In genomic region chr18:74495581-74496507, GRCh38 we compare ENCODE assay signal across 1 cellular context.
TF ChIP-seq lines count a peak whose summit lies in the region.

Gene CNDP2, plus strand, starts transcription at chr18:74496363. Its CDS starts 3,611 bp downstream, at chr18:74499974.

TF ChIP-seq in GM12878, 131 proteins besides CTCF, POLR2A, EP300 and RAD21 (continued from another document):
- TF ChIP-seq REST (IDR thresholded peaks at IDR 0.05; ENCODE audit: low read depth, low read length), result no peak
- TF ChIP-seq, protein P1, sequence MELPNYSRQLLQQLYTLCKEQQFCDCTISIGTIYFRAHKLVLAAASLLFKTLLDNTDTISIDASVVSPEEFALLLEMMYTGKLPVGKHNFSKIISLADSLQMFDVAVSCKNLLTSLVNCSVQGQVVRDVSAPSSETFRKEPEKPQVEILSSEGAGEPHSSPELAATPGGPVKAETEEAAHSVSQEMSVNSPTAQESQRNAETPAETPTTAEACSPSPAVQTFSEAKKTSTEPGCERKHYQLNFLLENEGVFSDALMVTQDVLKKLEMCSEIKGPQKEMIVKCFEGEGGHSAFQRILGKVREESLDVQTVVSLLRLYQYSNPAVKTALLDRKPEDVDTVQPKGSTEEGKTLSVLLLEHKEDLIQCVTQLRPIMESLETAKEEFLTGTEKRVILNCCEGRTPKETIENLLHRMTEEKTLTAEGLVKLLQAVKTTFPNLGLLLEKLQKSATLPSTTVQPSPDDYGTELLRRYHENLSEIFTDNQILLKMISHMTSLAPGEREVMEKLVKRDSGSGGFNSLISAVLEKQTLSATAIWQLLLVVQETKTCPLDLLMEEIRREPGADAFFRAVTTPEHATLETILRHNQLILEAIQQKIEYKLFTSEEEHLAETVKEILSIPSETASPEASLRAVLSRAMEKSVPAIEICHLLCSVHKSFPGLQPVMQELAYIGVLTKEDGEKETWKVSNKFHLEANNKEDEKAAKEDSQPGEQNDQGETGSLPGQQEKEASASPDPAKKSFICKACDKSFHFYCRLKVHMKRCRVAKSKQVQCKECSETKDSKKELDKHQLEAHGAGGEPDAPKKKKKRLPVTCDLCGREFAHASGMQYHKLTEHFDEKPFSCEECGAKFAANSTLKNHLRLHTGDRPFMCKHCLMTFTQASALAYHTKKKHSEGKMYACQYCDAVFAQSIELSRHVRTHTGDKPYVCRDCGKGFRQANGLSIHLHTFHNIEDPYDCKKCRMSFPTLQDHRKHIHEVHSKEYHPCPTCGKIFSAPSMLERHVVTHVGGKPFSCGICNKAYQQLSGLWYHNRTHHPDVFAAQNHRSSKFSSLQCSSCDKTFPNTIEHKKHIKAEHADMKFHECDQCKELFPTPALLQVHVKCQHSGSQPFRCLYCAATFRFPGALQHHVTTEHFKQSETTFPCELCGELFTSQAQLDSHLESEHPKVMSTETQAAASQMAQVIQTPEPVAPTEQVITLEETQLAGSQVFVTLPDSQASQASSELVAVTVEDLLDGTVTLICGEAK (IDR thresholded peaks at IDR 0.05; ENCODE audit: borderline replicate concordance), result peak; percentile 85
- TF ChIP-seq NR2C1 (IDR thresholded peaks at IDR 0.05), result peak; percentile 79
- TF ChIP-seq ZSCAN29 (IDR thresholded peaks at IDR 0.05), result no peak
- no peak for TF ChIP-seq ZNF622 (IDR thresholded peaks at IDR 0.05)
- peak; percentile 29; the same call in 1 of the 2 replicates for TF ChIP-seq MTA2 (IDR thresholded peaks at IDR 0.05; ENCODE audit: low read depth)
- no peak for TF ChIP-seq YBX1 (IDR thresholded peaks at IDR 0.05)
- peak; percentile 61; the same call in 1 of the 2 replicates for TF ChIP-seq TCF12 (IDR thresholded peaks at IDR 0.05; ENCODE audit: low read depth, low read length)
- no peak; the same call in 1 of the 2 replicates for TF ChIP-seq SMARCA5 (IDR thresholded peaks at IDR 0.05)
- no peak for TF ChIP-seq ASH2L (IDR thresholded peaks at IDR 0.05; ENCODE audit: borderline replicate concordance, low read depth)
- no peak for TF ChIP-seq HDAC6 (IDR thresholded peaks at IDR 0.05; ENCODE audit: unreplicated experiment)
- TF ChIP-seq IKZF2 (IDR thresholded peaks at IDR 0.05), result peak; percentile 68 to 73
- TF ChIP-seq MEF2A (IDR thresholded peaks at IDR 0.05; ENCODE audit: insufficient read depth, low read depth, low read length), result no peak
- peak; percentile 30 for TF ChIP-seq MEF2B (IDR thresholded peaks at IDR 0.05; ENCODE audit: partially characterized antibody, poor library complexity, severe bottlenecking)
- TF ChIP-seq, protein P2, sequence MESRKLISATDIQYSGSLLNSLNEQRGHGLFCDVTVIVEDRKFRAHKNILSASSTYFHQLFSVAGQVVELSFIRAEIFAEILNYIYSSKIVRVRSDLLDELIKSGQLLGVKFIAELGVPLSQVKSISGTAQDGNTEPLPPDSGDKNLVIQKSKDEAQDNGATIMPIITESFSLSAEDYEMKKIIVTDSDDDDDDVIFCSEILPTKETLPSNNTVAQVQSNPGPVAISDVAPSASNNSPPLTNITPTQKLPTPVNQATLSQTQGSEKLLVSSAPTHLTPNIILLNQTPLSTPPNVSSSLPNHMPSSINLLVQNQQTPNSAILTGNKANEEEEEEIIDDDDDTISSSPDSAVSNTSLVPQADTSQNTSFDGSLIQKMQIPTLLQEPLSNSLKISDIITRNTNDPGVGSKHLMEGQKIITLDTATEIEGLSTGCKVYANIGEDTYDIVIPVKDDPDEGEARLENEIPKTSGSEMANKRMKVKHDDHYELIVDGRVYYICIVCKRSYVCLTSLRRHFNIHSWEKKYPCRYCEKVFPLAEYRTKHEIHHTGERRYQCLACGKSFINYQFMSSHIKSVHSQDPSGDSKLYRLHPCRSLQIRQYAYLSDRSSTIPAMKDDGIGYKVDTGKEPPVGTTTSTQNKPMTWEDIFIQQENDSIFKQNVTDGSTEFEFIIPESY (IDR thresholded peaks at IDR 0.05), result no peak
- peak; percentile 60 for TF ChIP-seq SIN3A (IDR thresholded peaks at IDR 0.05; ENCODE audit: low read depth, low read length)
- no peak for TF ChIP-seq ZNF24 (IDR thresholded peaks at IDR 0.05)
- TF ChIP-seq, protein P3, sequence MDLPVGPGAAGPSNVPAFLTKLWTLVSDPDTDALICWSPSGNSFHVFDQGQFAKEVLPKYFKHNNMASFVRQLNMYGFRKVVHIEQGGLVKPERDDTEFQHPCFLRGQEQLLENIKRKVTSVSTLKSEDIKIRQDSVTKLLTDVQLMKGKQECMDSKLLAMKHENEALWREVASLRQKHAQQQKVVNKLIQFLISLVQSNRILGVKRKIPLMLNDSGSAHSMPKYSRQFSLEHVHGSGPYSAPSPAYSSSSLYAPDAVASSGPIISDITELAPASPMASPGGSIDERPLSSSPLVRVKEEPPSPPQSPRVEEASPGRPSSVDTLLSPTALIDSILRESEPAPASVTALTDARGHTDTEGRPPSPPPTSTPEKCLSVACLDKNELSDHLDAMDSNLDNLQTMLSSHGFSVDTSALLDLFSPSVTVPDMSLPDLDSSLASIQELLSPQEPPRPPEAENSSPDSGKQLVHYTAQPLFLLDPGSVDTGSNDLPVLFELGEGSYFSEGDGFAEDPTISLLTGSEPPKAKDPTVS (IDR thresholded peaks at IDR 0.05; ENCODE audit: low read depth, low read length), result no peak
- TF ChIP-seq STAT1 (conservative IDR thresholded peaks at IDR 0.05), result no peak
- 0 out of 4 replicates have a peak, but pooled peaks of 1 of the 2 experiments have one; percentile 16 for TF ChIP-seq ETV6 (conservative IDR thresholded peaks at IDR 0.05 in 1 of 2, IDR thresholded peaks at IDR 0.05 in 1 of 2; ENCODE audit: borderline replicate concordance in 1 of 2, low read depth in 1 of 2)
- peak; percentile 84; the same call in 1 of the 2 replicates for TF ChIP-seq ATF2 (IDR thresholded peaks at IDR 0.05; ENCODE audit: low read length)
- TF ChIP-seq, protein P4, sequence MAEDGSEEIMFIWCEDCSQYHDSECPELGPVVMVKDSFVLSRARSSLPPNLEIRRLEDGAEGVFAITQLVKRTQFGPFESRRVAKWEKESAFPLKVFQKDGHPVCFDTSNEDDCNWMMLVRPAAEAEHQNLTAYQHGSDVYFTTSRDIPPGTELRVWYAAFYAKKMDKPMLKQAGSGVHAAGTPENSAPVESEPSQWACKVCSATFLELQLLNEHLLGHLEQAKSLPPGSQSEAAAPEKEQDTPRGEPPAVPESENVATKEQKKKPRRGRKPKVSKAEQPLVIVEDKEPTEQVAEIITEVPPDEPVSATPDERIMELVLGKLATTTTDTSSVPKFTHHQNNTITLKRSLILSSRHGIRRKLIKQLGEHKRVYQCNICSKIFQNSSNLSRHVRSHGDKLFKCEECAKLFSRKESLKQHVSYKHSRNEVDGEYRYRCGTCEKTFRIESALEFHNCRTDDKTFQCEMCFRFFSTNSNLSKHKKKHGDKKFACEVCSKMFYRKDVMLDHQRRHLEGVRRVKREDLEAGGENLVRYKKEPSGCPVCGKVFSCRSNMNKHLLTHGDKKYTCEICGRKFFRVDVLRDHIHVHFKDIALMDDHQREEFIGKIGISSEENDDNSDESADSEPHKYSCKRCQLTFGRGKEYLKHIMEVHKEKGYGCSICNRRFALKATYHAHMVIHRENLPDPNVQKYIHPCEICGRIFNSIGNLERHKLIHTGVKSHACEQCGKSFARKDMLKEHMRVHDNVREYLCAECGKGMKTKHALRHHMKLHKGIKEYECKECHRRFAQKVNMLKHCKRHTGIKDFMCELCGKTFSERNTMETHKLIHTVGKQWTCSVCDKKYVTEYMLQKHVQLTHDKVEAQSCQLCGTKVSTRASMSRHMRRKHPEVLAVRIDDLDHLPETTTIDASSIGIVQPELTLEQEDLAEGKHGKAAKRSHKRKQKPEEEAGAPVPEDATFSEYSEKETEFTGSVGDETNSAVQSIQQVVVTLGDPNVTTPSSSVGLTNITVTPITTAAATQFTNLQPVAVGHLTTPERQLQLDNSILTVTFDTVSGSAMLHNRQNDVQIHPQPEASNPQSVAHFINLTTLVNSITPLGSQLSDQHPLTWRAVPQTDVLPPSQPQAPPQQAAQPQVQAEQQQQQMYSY (CRISPR knock-in tag; IDR thresholded peaks at IDR 0.05), result 0 out of 2 replicates have a peak, but pooled peaks have one; percentile 36
- TF ChIP-seq E2F4 (IDR thresholded peaks at IDR 0.05; ENCODE audit: low read depth, low read length), result no peak
- TF ChIP-seq USF2 (IDR thresholded peaks at IDR 0.05; ENCODE audit: borderline replicate concordance, low read depth, low read length), result peak; percentile 80
- TF ChIP-seq GATAD2B (conservative IDR thresholded peaks at IDR 0.05; ENCODE audit: low read depth), result no peak; the same call in 1 of the 2 replicates
- TF ChIP-seq IRF4 (IDR thresholded peaks at IDR 0.05; ENCODE audit: low read depth, low read length), result no peak
- TF ChIP-seq CBFB (IDR thresholded peaks at IDR 0.05; ENCODE audit: low read depth), result no peak
- no peak for TF ChIP-seq BCL11A (IDR thresholded peaks at IDR 0.05; ENCODE audit: low read depth, low read length)
- TF ChIP-seq NKRF (conservative IDR thresholded peaks at IDR 0.05), result peak; percentile 10
- TF ChIP-seq, protein P5, sequence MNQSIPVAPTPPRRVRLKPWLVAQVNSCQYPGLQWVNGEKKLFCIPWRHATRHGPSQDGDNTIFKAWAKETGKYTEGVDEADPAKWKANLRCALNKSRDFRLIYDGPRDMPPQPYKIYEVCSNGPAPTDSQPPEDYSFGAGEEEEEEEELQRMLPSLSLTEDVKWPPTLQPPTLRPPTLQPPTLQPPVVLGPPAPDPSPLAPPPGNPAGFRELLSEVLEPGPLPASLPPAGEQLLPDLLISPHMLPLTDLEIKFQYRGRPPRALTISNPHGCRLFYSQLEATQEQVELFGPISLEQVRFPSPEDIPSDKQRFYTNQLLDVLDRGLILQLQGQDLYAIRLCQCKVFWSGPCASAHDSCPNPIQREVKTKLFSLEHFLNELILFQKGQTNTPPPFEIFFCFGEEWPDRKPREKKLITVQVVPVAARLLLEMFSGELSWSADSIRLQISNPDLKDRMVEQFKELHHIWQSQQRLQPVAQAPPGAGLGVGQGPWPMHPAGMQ (IDR thresholded peaks at IDR 0.05; ENCODE audit: borderline replicate concordance), result no peak
- no peak for TF ChIP-seq NFYA (IDR thresholded peaks at IDR 0.05; ENCODE audit: borderline replicate concordance, low read depth, low read length)
- no peak for TF ChIP-seq ZNF384 (IDR thresholded peaks at IDR 0.05; ENCODE audit: borderline replicate concordance, low read depth, low read length)
TF ChIP-seq in GM12878: peak in this region for 57.
